ENCODE assay signal across 8 cellular contexts in genomic region chr17:80789356-80789902, GRCh38.
DNase-seq lines count a peak whose midpoint lies in the region; ATAC-seq and TF ChIP-seq lines count a peak whose summit lies in the region.

No MANE protein-coding gene starts in this region.

- peaks cover 0 to 33% (median 13%) of the 10 kb centered on the region in 4 donors for H3K4me1 ChIP-seq in Peyer's patch
- H3K4me1 ChIP-seq in trophoblast cell (ENCODE audit: control insufficient read depth in 1 of 2, insufficient read depth in 2 of 2, low read length in 2 of 2): peaks cover 12 to 25% of the 10 kb centered on the region in 2 experiments

- H4K8ac ChIP-seq in trophoblast cell (ENCODE audit: low read depth, low read length): no peak overlapping the region

- CTCF ChIA-PET in activated CD4-positive, alpha-beta T cell treated with anti-CD3 and anti-CD28 coated beads for 36 hours (lab: Charles Lee): interaction anchor here (0.5 to 1.1 kb wide), 3 partner anchors 10 to 226 kb away, joined by 3 read pairs; no protein-coding TSS in a partner anchor

- peak; percentile 47 for ATAC-seq in activated CD4-positive, alpha-beta T cell treated with anti-CD3 and anti-CD28 coated beads for 36 hours
- ATAC-seq in HG03354 (IDR thresholded peaks at IDR 0.05; ENCODE audit: poor library complexity, severe bottlenecking, unreplicated experiment): no peak

- intact Hi-C loops in activated CD4-positive, alpha-beta T cell treated with anti-CD3 and anti-CD28 coated beads for 36 hours (cut with DNase I, micrococcal nuclease): no loop called here

- no peak overlapping the region for H3K14ac ChIP-seq in trophoblast cell (ENCODE audit: low read length)

- peaks cover 44% of the 10 kb centered on the region for H3K36me3 Mint-ChIP-seq in activated CD4-positive, alpha-beta T cell treated with anti-CD3 and anti-CD28 coated beads for 36 hours (ENCODE audit: low read depth)

- H3K4me2 ChIP-seq in trophoblast cell (ENCODE audit: low read length): no peak overlapping the region

- peak overlapping the region; percentile 58 for H3K4me3 Mint-ChIP-seq in activated CD4-positive, alpha-beta T cell treated with anti-CD3 and anti-CD28 coated beads for 36 hours

- no peak for TF ChIP-seq CTCF in Peyer's patch (IDR thresholded peaks at IDR 0.05)

- DNase-seq in activated CD4-positive, alpha-beta T cell treated with anti-CD3 and anti-CD28 coated beads for 36 hours: peak; percentile 60
- DNase-seq in activated CD4-positive, alpha-beta T cell treated with anti-CD3 and anti-CD28 coated beads for 1 hour: no peak
- DNase-seq in Peyer's patch: no peak
- DNase-seq in epidermal melanocyte (ENCODE audit: insufficient read length, low spot score): peak; percentile 79
- no peak for DNase-seq in trophoblast cell
- DNase-seq in NCI-H146 (lab: John Stamatoyannopoulos, UW): no peak
- DNase-seq in stimulated activated naive CD4-positive, alpha-beta T cell (lab: John Stamatoyannopoulos, UW): no peak

- H3K27ac Mint-ChIP-seq in activated CD4-positive, alpha-beta T cell treated with anti-CD3 and anti-CD28 coated beads for 36 hours: peak overlapping the region; percentile 97

- H3K27me3 Mint-ChIP-seq in activated CD4-positive, alpha-beta T cell treated with anti-CD3 and anti-CD28 coated beads for 36 hours: no peaks in the 10 kb centered on the region

- H2AK5ac ChIP-seq in trophoblast cell (ENCODE audit: low read length): no peak overlapping the region

- H3K9ac ChIP-seq in trophoblast cell (ENCODE audit: low read length): no peak overlapping the region

- H3K4ac ChIP-seq in trophoblast cell (ENCODE audit: low read depth, low read length): no peak overlapping the region

- peaks cover 3% of the 10 kb centered on the region for H3K79me1 ChIP-seq in trophoblast cell (ENCODE audit: low read length)

- H3K9me3 Mint-ChIP-seq in activated CD4-positive, alpha-beta T cell treated with anti-CD3 and anti-CD28 coated beads for 36 hours (ENCODE audit: low read depth): peaks cover 11% of the 10 kb centered on the region

- H2AFZ ChIP-seq in trophoblast cell (ENCODE audit: insufficient read depth, low read length, poor library complexity): no peak overlapping the region

- no CpG with 5 or more reads among the region's 7 CpGs for WGBS in trophoblast cell (ENCODE audit: extremely low coverage, insufficient coverage, insufficient read length)

- H3K27ac ChIP-seq in Peyer's patch (peak overlapping the region; percentile 42 to 73 (median 57)), trophoblast cell (ENCODE audit: low read depth, low read length) (peak overlapping the region; percentile 8)

- no peaks in the 10 kb centered on the region for H3K79me2 ChIP-seq in trophoblast cell (ENCODE audit: control insufficient read depth, insufficient read depth, low read length, poor library complexity)

- no peak overlapping the region for H2BK5ac ChIP-seq in trophoblast cell (ENCODE audit: low read depth, low read length, poor library complexity)

- H3K4me3 ChIP-seq in Peyer's patch (no peak overlapping the region), trophoblast cell (ENCODE audit: low read depth, low read length) (no peak overlapping the region)

- H4K12ac ChIP-seq in trophoblast cell (ENCODE audit: low read depth, low read length): no peak overlapping the region

- no peak overlapping the region for H3K23ac ChIP-seq in trophoblast cell (ENCODE audit: low read length)

- no peaks in the 10 kb centered on the region for H3K27me3 ChIP-seq in Peyer's patch
- H3K27me3 ChIP-seq in trophoblast cell (ENCODE audit: insufficient read depth, low read length): no peaks in the 10 kb centered on the region

- H3K36me3 ChIP-seq in Peyer's patch (no peaks in the 10 kb centered on the region), trophoblast cell (ENCODE audit: control insufficient read depth in 1 of 2, insufficient read depth in 2 of 2, low read length in 2 of 2) (peaks cover 0 to 4% of the 10 kb centered on the region in 2 experiments)

- no peak overlapping the region for H2BK120ac ChIP-seq in trophoblast cell (ENCODE audit: insufficient read depth, low read length, poor library complexity)

- peak overlapping the region; percentile 41 for H4K91ac ChIP-seq in trophoblast cell (ENCODE audit: low read depth, low read length)

- no peak overlapping the region for H3K18ac ChIP-seq in trophoblast cell (ENCODE audit: low read length)

- POLR2A ChIA-PET in activated CD4-positive, alpha-beta T cell treated with anti-CD3 and anti-CD28 coated beads for 36 hours (lab: Charles Lee): no interaction called here

- H2BK12ac ChIP-seq in trophoblast cell (ENCODE audit: low read length): no peak overlapping the region

- peaks cover 91% of the 10 kb centered on the region for H3K4me1 Mint-ChIP-seq in activated CD4-positive, alpha-beta T cell treated with anti-CD3 and anti-CD28 coated beads for 36 hours

- H3K9me3 ChIP-seq in Peyer's patch (no peaks in the 10 kb centered on the region), trophoblast cell (ENCODE audit: insufficient read depth, low read depth, low read length) (no peaks in the 10 kb centered on the region)

- TF ChIP-seq POLR2A in Peyer's patch (IDR thresholded peaks at IDR 0.05): no peak

Comparison
In these comparisons a context has a peak if more than half of its experiments do, and no peak if none do; other contexts are left out.
1. DNase-seq: peak in activated CD4-positive, alpha-beta T cell treated with anti-CD3 and anti-CD28 coated beads for 36 hours (single experiment) and epidermal melanocyte (single experiment); none in activated CD4-positive, alpha-beta T cell treated with anti-CD3 and anti-CD28 coated beads for 1 hour (single experiment), Peyer's patch (0 of 3), trophoblast cell (0 of 2), NCI-H146 (single experiment) and stimulated activated naive CD4-positive, alpha-beta T cell (0 of 6).